ENCODE assay signal across 13 cellular contexts in the genomic region with DNA sequence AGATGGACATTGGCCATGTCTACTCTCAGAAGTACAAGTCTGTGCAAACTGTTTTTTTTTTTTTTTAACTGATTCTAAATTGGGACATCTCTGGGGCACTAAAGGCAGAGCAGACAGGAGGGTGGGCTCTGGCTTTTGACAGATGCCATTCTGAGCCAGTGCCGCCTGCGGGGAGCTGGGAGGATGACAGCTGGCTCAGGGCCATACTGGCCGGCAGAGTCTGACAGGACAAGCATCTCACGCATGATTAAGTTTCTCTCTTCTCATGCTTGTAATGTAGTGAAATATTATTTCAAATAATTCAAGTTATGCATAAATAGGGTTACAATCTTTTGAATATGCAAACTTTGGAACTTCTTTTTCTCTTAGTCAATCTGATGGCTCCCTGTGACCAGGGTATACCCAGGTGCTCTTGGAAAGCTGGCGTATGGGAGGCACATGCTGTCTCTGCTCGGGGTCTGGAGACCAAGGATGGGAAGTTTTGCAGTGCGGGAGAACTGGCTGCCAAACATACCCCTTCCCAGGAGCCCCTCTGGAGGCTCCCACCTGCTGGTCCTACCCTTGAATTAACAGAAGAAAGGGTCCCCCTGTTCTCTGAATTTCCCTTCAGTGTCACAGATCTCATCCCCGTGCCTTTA. TPM values are rescaled to one million over a fixed set of nuclear protein-coding genes. Genes with fewer than 3 reads are reported as not detected.
A peak's percentile ranks its signal among the peaks of the same experiment; 100 is the strongest.
DNase-seq lines count a peak whose midpoint lies in the region; ATAC-seq, FAIRE-seq and TF ChIP-seq lines count a peak whose summit lies in the region.
"Had no signal": no experiment of that assay in that cellular context is flagged by ENCODE, and none has a peak within 500 bp of the region (broad histone marks: within the 10 kb centered on the region; RNA-seq: fewer than 3 reads in every experiment).

No MANE protein-coding gene starts in this region.

- peak overlapping the region; percentile 55 for H3K27ac Mint-ChIP-seq in activated T-helper 1 cell treated with anti-CD3 and anti-CD28 coated beads, Interleukin-12 subunit alpha, Interleukin-12 subunit beta, Interleukin-2, Interleukin-4 antibody, amounts not matched to agents 30 ng/mL and 10 ng/mL and 1 ng/mL, durations not matched to agents 14 hours and 24 hours and 36 hours

- ATAC-seq in HG03378 (IDR thresholded peaks at IDR 0.05; ENCODE audit: unreplicated experiment) (no peak), left colon (no peak)
- ATAC-seq: stimulated activated naive CD8-positive, alpha-beta T cell treated with anti-CD3 and anti-CD28 coated beads, Interleukin-15, amount 100 ng/mL, for 72 hours had no signal

- peak; percentile 20; the same call in 1 of the 2 replicates for TF ChIP-seq CTCF in AG10803 (conservative IDR thresholded peaks at IDR 0.05; ENCODE audit: low read length)
- TF ChIP-seq CTCF in GM12873 (IDR thresholded peaks at IDR 0.05; ENCODE audit: insufficient read depth, low read depth, low read length, missing control alignments): peak; percentile 31
- TF ChIP-seq CTCF in keratinocyte (optimal IDR thresholded peaks at IDR 0.05 in 1 of 3, IDR thresholded peaks at IDR 0.05 in 1 of 3, conservative IDR thresholded peaks at IDR 0.05 in 1 of 3; ENCODE audit: extremely low read depth in 1 of 3, insufficient read depth in 2 of 3, low read length in 3 of 3): peak in 1 of 3 experiments; percentile 17
- no peak for TF ChIP-seq CTCF in GM10266 (IDR thresholded peaks at IDR 0.05; ENCODE audit: control insufficient read depth, insufficient read depth, low read depth, missing control alignments)

- no peak overlapping the region for H3K27ac ChIP-seq in keratinocyte (ENCODE audit: control insufficient read depth, insufficient read depth, low read length)
- H3K27ac ChIP-seq: SJSA1 had no signal

- peaks cover 41% of the 10 kb centered on the region for H3K36me3 Mint-ChIP-seq in activated T-helper 1 cell treated with anti-CD3 and anti-CD28 coated beads, Interleukin-12 subunit alpha, Interleukin-12 subunit beta, Interleukin-2, Interleukin-4 antibody, amounts not matched to agents 30 ng/mL and 10 ng/mL and 1 ng/mL, durations not matched to agents 14 hours and 24 hours and 36 hours (ENCODE audit: low read depth)

- H2AFZ ChIP-seq in keratinocyte (ENCODE audit: control insufficient read depth, low read length): no peak overlapping the region

- peaks cover 50% of the 10 kb centered on the region for H3K4me1 Mint-ChIP-seq in activated T-helper 1 cell treated with anti-CD3 and anti-CD28 coated beads, Interleukin-12 subunit alpha, Interleukin-12 subunit beta, Interleukin-2, Interleukin-4 antibody, amounts not matched to agents 30 ng/mL and 10 ng/mL and 1 ng/mL, durations not matched to agents 14 hours and 24 hours and 36 hours (ENCODE audit: low read depth)

- dilution Hi-C loops in keratinocyte (cut with MboI; ENCODE audit: extremely low pct_ligation_motif_present, low sequenced_read_pairs): no loop called here

- H3K4me3 ChIP-seq in AG10803 (ENCODE audit: low read length) (no peak overlapping the region), keratinocyte (ENCODE audit: control insufficient read depth in 2 of 3, extremely low read depth in 1 of 3, insufficient read depth in 2 of 3, low read depth in 1 of 3, low read length in 3 of 3) (no peak overlapping the region)
- H3K4me3 ChIP-seq: SJSA1, smooth muscle cell had no signal

- no peaks in the 10 kb centered on the region for H3K9me3 ChIP-seq in keratinocyte (ENCODE audit: control insufficient read depth, low read depth, low read length)
- H3K9me3 ChIP-seq: SJSA1 had no signal

- peaks cover 6% of the 10 kb centered on the region for H3K9me1 ChIP-seq in keratinocyte (ENCODE audit: control insufficient read depth, extremely low read depth, insufficient read depth, low read length)

- H3K9me3 Mint-ChIP-seq in activated T-helper 1 cell treated with anti-CD3 and anti-CD28 coated beads, Interleukin-12 subunit alpha, Interleukin-12 subunit beta, Interleukin-2, Interleukin-4 antibody, amounts not matched to agents 30 ng/mL and 10 ng/mL and 1 ng/mL, durations not matched to agents 14 hours and 24 hours and 36 hours: no peaks in the 10 kb centered on the region
- H3K9me3 Mint-ChIP-seq: stimulated activated naive CD8-positive, alpha-beta T cell treated with anti-CD3 and anti-CD28 coated beads, Interleukin-15, amount 100 ng/mL, for 72 hours had no signal

- H3K4me1 ChIP-seq in keratinocyte (ENCODE audit: control insufficient read depth, extremely low read depth, insufficient read depth, low read length): peaks cover 52% of the 10 kb centered on the region

- H3K79me2 ChIP-seq in keratinocyte (ENCODE audit: control insufficient read depth, insufficient read depth, low read length): peaks cover 96% of the 10 kb centered on the region

- H3K4me3 Mint-ChIP-seq in activated T-helper 1 cell treated with anti-CD3 and anti-CD28 coated beads, Interleukin-12 subunit alpha, Interleukin-12 subunit beta, Interleukin-2, Interleukin-4 antibody, amounts not matched to agents 30 ng/mL and 10 ng/mL and 1 ng/mL, durations not matched to agents 14 hours and 24 hours and 36 hours: no peak overlapping the region
- H3K4me3 Mint-ChIP-seq: stimulated activated naive CD8-positive, alpha-beta T cell treated with anti-CD3 and anti-CD28 coated beads, Interleukin-15, amount 100 ng/mL, for 72 hours had no signal

- intact Hi-C loops in activated T-helper 1 cell treated with anti-CD3 and anti-CD28 coated beads, Interleukin-12 subunit alpha, Interleukin-12 subunit beta, Interleukin-2, Interleukin-4 antibody, amounts not matched to agents 30 ng/mL and 10 ng/mL and 1 ng/mL, durations not matched to agents 14 hours and 24 hours and 36 hours (cut with micrococcal nuclease): loop anchor here (5.0 kb wide), 1 partner anchor 34 kb away; no protein-coding TSS in a partner anchor
- intact Hi-C loops in left colon (cut with DNase I, micrococcal nuclease): no loop called here

- no peaks in the 10 kb centered on the region for H3K27me3 Mint-ChIP-seq in activated T-helper 1 cell treated with anti-CD3 and anti-CD28 coated beads, Interleukin-12 subunit alpha, Interleukin-12 subunit beta, Interleukin-2, Interleukin-4 antibody, amounts not matched to agents 30 ng/mL and 10 ng/mL and 1 ng/mL, durations not matched to agents 14 hours and 24 hours and 36 hours (ENCODE audit: insufficient read depth)
- H3K27me3 Mint-ChIP-seq: stimulated activated naive CD8-positive, alpha-beta T cell treated with anti-CD3 and anti-CD28 coated beads, Interleukin-15, amount 100 ng/mL, for 72 hours had no signal

- DNase-seq in AG10803 (ENCODE audit: low read depth) (peak; percentile 40), keratinocyte (ENCODE audit: low read depth, low spot score) (no peak), GM10266 (ENCODE audit: extremely low spot score) (no peak), left colon (no peak), kidney glomerular epithelial cell (lab: John Stamatoyannopoulos, UW) (no peak)
- DNase-seq in activated T-helper 1 cell treated with anti-CD3 and anti-CD28 coated beads, Interleukin-12 subunit alpha, Interleukin-12 subunit beta, Interleukin-2, Interleukin-4 antibody, amounts not matched to agents 30 ng/mL and 10 ng/mL and 1 ng/mL, durations not matched to agents 14 hours and 24 hours and 36 hours (ENCODE audit: low spot score): no peak
- DNase-seq: GDM1; stimulated activated naive CD8-positive, alpha-beta T cell treated with anti-CD3 and anti-CD28 coated beads, Interleukin-15, amount 100 ng/mL, for 72 hours had no signal

- H4K20me1 ChIP-seq in keratinocyte (ENCODE audit: control insufficient read depth, extremely low read depth, insufficient read depth, low read length): peaks cover 60% of the 10 kb centered on the region

- H3K27me3 ChIP-seq in keratinocyte (ENCODE audit: control insufficient read depth, extremely low read depth, insufficient read depth, low read length): no peaks in the 10 kb centered on the region
- H3K27me3 ChIP-seq: SJSA1 had no signal

- H3K9ac ChIP-seq in keratinocyte (ENCODE audit: control insufficient read depth, extremely low read depth, insufficient read depth, low read length): no peak overlapping the region

- H3K36me3 ChIP-seq in keratinocyte (ENCODE audit: control insufficient read depth in 2 of 2, extremely low read depth in 1 of 2, insufficient read depth in 2 of 2, low read length in 2 of 2): peaks cover 21 to 32% of the 10 kb centered on the region in 2 experiments

- FAIRE-seq in keratinocyte (lab: Jason Lieb, UNC): peak; percentile 13

- peak overlapping the region; percentile 42 for H3K4me2 ChIP-seq in keratinocyte (ENCODE audit: control insufficient read depth, extremely low read depth, insufficient read depth, low read depth, low read length)
- H3K4me2 ChIP-seq: smooth muscle cell had no signal

RNA-seq across cellular contexts. Expression of gene CDCA4, which starts 7.6 kb away (rescaled TPM):
- total RNA-seq in activated T-helper 1 cell treated with anti-CD3 and anti-CD28 coated beads, Interleukin-12 subunit alpha, Interleukin-12 subunit beta, Interleukin-2, Interleukin-4 antibody, amounts not matched to agents 30 ng/mL and 10 ng/mL and 1 ng/mL, durations not matched to agents 14 hours and 24 hours and 36 hours: 62.5 and 63.7 TPM in 2 replicates
- polyA plus RNA-seq in keratinocyte: 29.8 to 48.7 TPM (median 35.7 TPM) in 3 replicates
- 5.3 TPM for polyA plus RNA-seq in keratinocyte (2011; ENCODE audit: low read depth)
- 22.7 and 31.2 TPM in 2 replicates for polyA plus RNA-seq in keratinocyte (2011; cell fraction: cytosol; rRNA removed)
- polyA plus RNA-seq in keratinocyte (2011; cell fraction: nucleus; rRNA removed): 30.3 and 36.4 TPM in 2 replicates
- 15.0 and 47.2 TPM in 2 replicates for polyA plus RNA-seq in keratinocyte (2012; ENCODE audit: low replicate concordance)
- 21.6 to 29.0 TPM (median 28.1 TPM) in 3 replicates for polyA minus RNA-seq in keratinocyte
- 44.7 TPM for polyA minus RNA-seq in keratinocyte (2011; cell fraction: cytosol; rRNA and poly(A)+ RNA removed)
- polyA minus RNA-seq in keratinocyte (2011; cell fraction: nucleus; rRNA and poly(A)+ RNA removed): 20.9 and 27.0 TPM in 2 replicates
- 1 to 10 TPM; 5.2 to 6.5 TPM for total RNA-seq in left colon

RNA-seq across cellular contexts. Expression of gene CLBA1, which starts 27.7 kb away (rescaled TPM):
- total RNA-seq in activated T-helper 1 cell treated with anti-CD3 and anti-CD28 coated beads, Interleukin-12 subunit alpha, Interleukin-12 subunit beta, Interleukin-2, Interleukin-4 antibody, amounts not matched to agents 30 ng/mL and 10 ng/mL and 1 ng/mL, durations not matched to agents 14 hours and 24 hours and 36 hours: 3.1 TPM in 2 replicates
- 8.6 to 11.7 TPM (median 9.1 TPM) in 3 replicates for polyA plus RNA-seq in keratinocyte
- polyA plus RNA-seq in keratinocyte (2011; ENCODE audit: low read depth): 3.3 TPM
- 8.1 and 9.8 TPM in 2 replicates for polyA plus RNA-seq in keratinocyte (2011; cell fraction: cytosol; rRNA removed)
- polyA plus RNA-seq in keratinocyte (2011; cell fraction: nucleus; rRNA removed): 22.6 and 24.3 TPM in 2 replicates
- polyA plus RNA-seq in keratinocyte (2012; ENCODE audit: low replicate concordance): 10.3 and 10.9 TPM in 2 replicates
- polyA minus RNA-seq in keratinocyte: 5.1 to 5.2 TPM (median 5.1 TPM) in 3 replicates
- 6.5 TPM for polyA minus RNA-seq in keratinocyte (2011; cell fraction: cytosol; rRNA and poly(A)+ RNA removed)
- polyA minus RNA-seq in keratinocyte (2011; cell fraction: nucleus; rRNA and poly(A)+ RNA removed): 7.3 and 15.5 TPM in 2 replicates
- total RNA-seq in left colon: 1 to 10 TPM; 4.2 to 6.5 TPM

RNA-seq across cellular contexts. Expression of gene AHNAK2, which starts 35.1 kb away (rescaled TPM):
- 0.02 and 0.05 TPM in 2 replicates for total RNA-seq in activated T-helper 1 cell treated with anti-CD3 and anti-CD28 coated beads, Interleukin-12 subunit alpha, Interleukin-12 subunit beta, Interleukin-2, Interleukin-4 antibody, amounts not matched to agents 30 ng/mL and 10 ng/mL and 1 ng/mL, durations not matched to agents 14 hours and 24 hours and 36 hours
- polyA plus RNA-seq in keratinocyte: 142 to 198 TPM (median 164 TPM) in 3 replicates
- 725 TPM for polyA plus RNA-seq in keratinocyte (2011; ENCODE audit: low read depth)
- 78.9 and 92.5 TPM in 2 replicates for polyA plus RNA-seq in keratinocyte (2011; cell fraction: cytosol; rRNA removed)
- polyA plus RNA-seq in keratinocyte (2011; cell fraction: nucleus; rRNA removed): 988 and 1,021 TPM in 2 replicates
- 289 and 443 TPM in 2 replicates for polyA plus RNA-seq in keratinocyte (2012; ENCODE audit: low replicate concordance)
- polyA minus RNA-seq in keratinocyte: 622 to 721 TPM (median 625 TPM) in 3 replicates
- 342 TPM for polyA minus RNA-seq in keratinocyte (2011; cell fraction: cytosol; rRNA and poly(A)+ RNA removed)
- 1,549 and 2,078 TPM in 2 replicates for polyA minus RNA-seq in keratinocyte (2011; cell fraction: nucleus; rRNA and poly(A)+ RNA removed)
- total RNA-seq in left colon: 10 to 100 TPM in 1 of 2 donors, 1 to 10 TPM in 1; 3.2 to 23.4 TPM

RNA-seq across cellular contexts. Expression of gene GPR132, which starts 52.0 kb away (rescaled TPM):
- total RNA-seq in activated T-helper 1 cell treated with anti-CD3 and anti-CD28 coated beads, Interleukin-12 subunit alpha, Interleukin-12 subunit beta, Interleukin-2, Interleukin-4 antibody, amounts not matched to agents 30 ng/mL and 10 ng/mL and 1 ng/mL, durations not matched to agents 14 hours and 24 hours and 36 hours: 24.6 and 24.9 TPM in 2 replicates
- polyA plus RNA-seq in keratinocyte: not detected in 3 replicates
- polyA plus RNA-seq in keratinocyte (2011; ENCODE audit: low read depth): not detected
- not detected in 2 replicates for polyA plus RNA-seq in keratinocyte (2011; cell fraction: cytosol; rRNA removed)
- polyA plus RNA-seq in keratinocyte (2011; cell fraction: nucleus; rRNA removed): not detected in 2 replicates
- 0.39 and 1.2 TPM in 2 replicates for polyA plus RNA-seq in keratinocyte (2012; ENCODE audit: low replicate concordance)
- not detected in 3 replicates for polyA minus RNA-seq in keratinocyte
- not detected for polyA minus RNA-seq in keratinocyte (2011; cell fraction: cytosol; rRNA and poly(A)+ RNA removed)
- not detected in 2 replicates for polyA minus RNA-seq in keratinocyte (2011; cell fraction: nucleus; rRNA and poly(A)+ RNA removed)
- 1 to 10 TPM in 1 of 2 donors, under 1 TPM in 1; 0.73 to 3.4 TPM for total RNA-seq in left colon
- total RNA-seq: LHCN-M2, SJSA1 had no signal
